Comparison of ENCODE assay signal across 20 cellular contexts in genomic region chr20:51583073-51583472, GRCh38.
"Had no signal": no experiment of that assay in that cellular context is flagged by ENCODE, and none has a peak within 500 bp of the region (broad histone marks: within the 10 kb centered on the region; RNA-seq: fewer than 3 reads in every experiment).

No MANE protein-coding gene starts in this region.

- DNase-seq: activated CD4-positive, alpha-beta memory T cell treated with anti-CD3 and anti-CD28 coated beads, Interleukin-2, amount 10 ng/mL, durations not matched to agents 7 days and 5 days; activated CD4-positive, alpha-beta T cell treated with anti-CD3 and anti-CD28 coated beads for 48 hours; activated CD4-positive, CD25-positive, alpha-beta regulatory T cell; activated naive CD4-positive, alpha-beta T cell treated with anti-CD3 and anti-CD28 coated beads, Interleukin-2, amount 10 ng/mL, durations not matched to agents 7 days and 5 days; activated naive CD8-positive, alpha-beta T cell treated with anti-CD3 and anti-CD28 coated beads, Interleukin-2, amount 50 U/mL, for 24 hours; activated T-cell treated with anti-CD3 and anti-CD28 coated beads, Interleukin-2, amount 50 U/mL, for 24 hours; brain microvascular endothelial cell; central memory CD4-positive, alpha-beta T cell; foreskin keratinocyte; hippocampal formation; lower lobe of right lung; midbrain; nephron progenitor cell; nucleus accumbens; spleen; stimulated activated CD4-positive, alpha-beta T cell treated with anti-CD3 and anti-CD28 coated beads, Interleukin-4, amount 100 ng/mL, for 4 hours; T1000; upper lobe of right lung had no signal

- FAIRE-seq: colon, islet of Langerhans had no signal
